In the genomic region with DNA sequence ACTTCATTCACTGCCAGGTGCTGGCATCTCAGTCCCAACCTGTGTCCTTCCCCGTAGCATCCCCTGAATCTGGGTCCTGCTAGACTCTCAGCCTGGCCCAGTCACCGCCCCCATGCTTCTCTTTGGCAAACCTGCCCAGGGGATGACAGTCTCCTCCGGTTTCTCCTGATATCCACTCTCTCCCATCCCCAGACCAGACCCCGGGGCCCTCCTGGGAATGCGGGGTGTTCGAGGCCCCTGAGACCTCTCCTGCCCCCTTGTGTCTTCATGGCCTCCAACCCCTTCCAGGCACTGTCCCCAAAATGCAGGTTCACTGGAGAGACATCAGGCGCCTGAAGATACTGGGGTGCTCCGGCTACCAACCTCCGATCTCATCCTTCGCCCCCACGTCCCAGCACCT, we compare ENCODE assay signal across 10 cellular contexts. TPM values are rescaled to one million over a fixed set of nuclear protein-coding genes. Genes with fewer than 3 reads are reported as not detected.
DNase-seq lines count a peak whose midpoint lies in the region; FAIRE-seq and TF ChIP-seq lines count a peak whose summit lies in the region.
"Had no signal": no experiment of that assay in that cellular context is flagged by ENCODE, and none has a peak within 500 bp of the region (broad histone marks: within the 10 kb centered on the region; RNA-seq: fewer than 3 reads in every experiment).

No MANE protein-coding gene starts in this region.

- H3K36me3 Mint-ChIP-seq in CD8-positive, alpha-beta memory T cell, result no peaks in the 10 kb centered on the region
- H3K36me3 Mint-ChIP-seq in chondrocyte (ENCODE audit: low read depth) (no peaks in the 10 kb centered on the region), nephron (ENCODE audit: low read depth) (no peaks in the 10 kb centered on the region)

- peak overlapping the region in 4 of 8 donors; percentile 12 to 87 (median 52) for H3K27ac Mint-ChIP-seq in CD8-positive, alpha-beta memory T cell
- H3K27ac Mint-ChIP-seq in chondrocyte (ENCODE audit: unreplicated experiment), result no peak overlapping the region
- peak overlapping the region in 2 of 3 experiments; percentile 50 to 69 for H3K27ac Mint-ChIP-seq in nephron

- in situ Hi-C loops in GM13976 (cut with MboI; ENCODE audit: low sequenced_read_pairs, unreplicated experiment), result no loop called here

- no peak for FAIRE-seq in HTR-8/SVneo (lab: Jason Lieb, UNC)

- H3K4me1 Mint-ChIP-seq in CD8-positive, alpha-beta memory T cell, result peaks cover 10 to 20% (median 14%) of the 10 kb centered on the region in 3 donors
- H3K4me1 Mint-ChIP-seq in chondrocyte (ENCODE audit: low read depth), result peaks cover 17% of the 10 kb centered on the region
- peaks cover 16% of the 10 kb centered on the region for H3K4me1 Mint-ChIP-seq in nephron

- POLR2A ChIA-PET in CD8-positive, alpha-beta memory T cell (lab: Charles Lee), result no interaction called here

- no peak overlapping the region for H3K4me3 ChIP-seq in CD8-positive, alpha-beta memory T cell (ENCODE audit: low read length)

- peaks cover 9% of the 10 kb centered on the region for H3K27me3 ChIP-seq in CD8-positive, alpha-beta memory T cell (ENCODE audit: insufficient read depth, low read length, poor library complexity, severe bottlenecking)

- TF ChIP-seq CTCF in chondrocyte (IDR thresholded peaks at IDR 0.05) (no peak), nephron (IDR thresholded peaks at IDR 0.05; ENCODE audit: unreplicated experiment in 3 of 3) (no peak), GM13976 (IDR thresholded peaks at IDR 0.05; ENCODE audit: borderline replicate concordance, control extremely low read depth, extremely low read depth, insufficient read depth, missing control alignments) (no peak)

- no peak for DNase-seq in CD8-positive, alpha-beta memory T cell
- DNase-seq in HTR-8/SVneo (ENCODE audit: insufficient read length, low spot score) (peak; percentile 41), chondrocyte (ENCODE audit: low spot score) (no peak), globus pallidus (ENCODE audit: low spot score) (no peak), mucosa of gallbladder (ENCODE audit: low spot score) (no peak), GM13976 (ENCODE audit: low spot score) (no peak)
- no peak for DNase-seq in stimulated activated CD4-positive, alpha-beta T cell treated with anti-CD3 and anti-CD28 coated beads, Interleukin-2, amount 100 ng/mL, for 48 hours
- DNase-seq: NCI-H1417 treated with DMSO at 0.1 percent for 48 hours had no signal

- CTCF ChIA-PET in CD8-positive, alpha-beta memory T cell (lab: Charles Lee), result no interaction called here

- no peak overlapping the region for H3K27ac ChIP-seq in CD8-positive, alpha-beta memory T cell (ENCODE audit: low read depth, low read length)
- H3K27ac ChIP-seq: thoracic aorta had no signal

- H3K27me3 Mint-ChIP-seq in CD8-positive, alpha-beta memory T cell, result peaks cover 30 to 34% of the 10 kb centered on the region in 2 donors
- peaks cover 12% of the 10 kb centered on the region for H3K27me3 Mint-ChIP-seq in chondrocyte (ENCODE audit: low read depth)
- H3K27me3 Mint-ChIP-seq in nephron (ENCODE audit: low read depth), result peaks cover 39% of the 10 kb centered on the region

- H3K9me3 ChIP-seq in CD8-positive, alpha-beta memory T cell (ENCODE audit: low read length), result no peaks in the 10 kb centered on the region
- H3K9me3 ChIP-seq: thoracic aorta had no signal

- no peaks in the 10 kb centered on the region for H3K36me3 ChIP-seq in CD8-positive, alpha-beta memory T cell (ENCODE audit: insufficient read depth, low read length)
- H3K36me3 ChIP-seq: thoracic aorta had no signal

- H3K4me1 ChIP-seq in CD8-positive, alpha-beta memory T cell (ENCODE audit: insufficient read depth, low read length), result peaks cover 6% of the 10 kb centered on the region

- H3K9me3 Mint-ChIP-seq in CD8-positive, alpha-beta memory T cell, result no peaks in the 10 kb centered on the region
- H3K9me3 Mint-ChIP-seq in chondrocyte (ENCODE audit: low read depth) (no peaks in the 10 kb centered on the region), nephron (no peaks in the 10 kb centered on the region)

- peak overlapping the region; percentile 53 to 84 (median 66) for H3K4me3 Mint-ChIP-seq in CD8-positive, alpha-beta memory T cell
- peak overlapping the region; percentile 68 for H3K4me3 Mint-ChIP-seq in chondrocyte (ENCODE audit: unreplicated experiment)
- H3K4me3 Mint-ChIP-seq in nephron, result peak overlapping the region; percentile 82 to 85 (median 82)

RNA-seq across cellular contexts. Expression of gene STX1B, which starts 0.5 kb away (rescaled TPM):
- total RNA-seq in CD8-positive, alpha-beta memory T cell, result under 1 TPM; 0.40 to 0.79 TPM
- 0.03 TPM for polyA plus RNA-seq in CD8-positive, alpha-beta memory T cell
- total RNA-seq in chondrocyte (1.4 to 4.0 TPM (median 1.7 TPM) in 3 replicates), mucosa of gallbladder (0.58 TPM)

RNA-seq across cellular contexts. Expression of gene STX4, which starts 23.5 kb away (rescaled TPM):
- total RNA-seq in CD8-positive, alpha-beta memory T cell, result 10 to 100 TPM; 53.0 to 55.0 TPM
- polyA plus RNA-seq in CD8-positive, alpha-beta memory T cell, result 34.5 TPM
- total RNA-seq in chondrocyte (43.4 to 54.1 TPM (median 48.0 TPM) in 3 replicates), mucosa of gallbladder (84.0 TPM)

RNA-seq across cellular contexts. Expression of gene HSD3B7, which starts 24.9 kb away (rescaled TPM):
- total RNA-seq in CD8-positive, alpha-beta memory T cell, result 1 to 10 TPM; 1.6 to 2.1 TPM
- polyA plus RNA-seq in CD8-positive, alpha-beta memory T cell, result not detected
- 10.8 to 12.4 TPM (median 12.3 TPM) in 3 replicates for total RNA-seq in chondrocyte
- total RNA-seq in mucosa of gallbladder, result 30.6 TPM

RNA-seq across cellular contexts. Expression of gene SETD1A, which starts 52.3 kb away (rescaled TPM):
- total RNA-seq in CD8-positive, alpha-beta memory T cell, result 10 to 100 TPM; 24.7 to 28.8 TPM
- 2.6 TPM for polyA plus RNA-seq in CD8-positive, alpha-beta memory T cell
- total RNA-seq in chondrocyte (15.0 to 18.0 TPM (median 15.8 TPM) in 3 replicates), mucosa of gallbladder (17.6 TPM)
